Comparison of ENCODE assay signal across 22 cellular contexts in genomic region chr10:65993451-65993850, GRCh38.
"Had no signal": no experiment of that assay in that cellular context is flagged by ENCODE, and none has a peak within 500 bp of the region (broad histone marks: within the 10 kb centered on the region; RNA-seq: fewer than 3 reads in every experiment).

No MANE protein-coding gene starts in this region.

- H3K4me3 ChIP-seq: MG63, PC-9, Peyer's patch, SJCRH30 had no signal

- H3K27me3 ChIP-seq: MG63, Peyer's patch, SJCRH30 had no signal

- ATAC-seq: Right ventricle myocardium inferior, SK-N-SH treated with all-trans-retinoic acid at 6 μM for 48 hours had no signal

- H3K36me3 ChIP-seq: MG63, Peyer's patch, SJCRH30 had no signal

- H3K4me1 ChIP-seq: Peyer's patch, SJCRH30 had no signal

- H3K9me3 ChIP-seq: MG63, SJCRH30 had no signal

- DNase-seq: Karpas-422; KBM-7; MG63; NCI-H1092 treated with DMSO at 0.1 percent for 48 hours; NCI-H1436; NCI-H187; NCI-H2029; NCI-H2081 treated with DMSO at 0.1 percent for 48 hours; NCI-H2171; NCI-H226; NCI-H446; NCI-H510A; NCI-H524 treated with DMSO at 0.1 percent for 48 hours; NCI-H69; NCI-H774; NK-92 treated with Interleukin-12 subunit alpha and Interleukin-12 subunit beta, amount 100 ng/mL, for 24 hours; PC-9; Peyer's patch; SHP77 treated with DMSO at 0.1 percent for 48 hours; SJCRH30 had no signal

- H3K4me2 ChIP-seq: PC-9 had no signal

- H3K27ac ChIP-seq: PC-9, Peyer's patch, SJCRH30 had no signal

- H2AFZ ChIP-seq: PC-9 had no signal
